10 cellular contexts compared by ENCODE assay signal in the genomic region with DNA sequence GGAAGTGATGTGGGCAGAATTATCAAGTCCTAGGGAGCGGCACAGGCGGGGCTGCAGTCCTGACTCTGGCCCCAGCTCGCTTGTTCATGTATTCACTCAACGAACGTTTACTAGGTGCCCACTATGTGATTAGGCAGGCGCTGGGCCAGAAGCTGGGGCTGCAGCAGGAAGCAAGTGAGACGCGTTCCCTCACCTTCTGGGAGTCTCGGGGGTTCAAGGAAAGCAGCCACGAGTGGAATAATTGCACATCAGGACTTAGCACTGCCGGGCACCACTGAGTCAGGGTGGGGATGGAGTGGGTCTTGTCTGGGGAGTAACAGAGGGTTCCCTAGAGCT. TPM values are rescaled to one million over a fixed set of nuclear protein-coding genes. Genes with fewer than 3 reads are reported as not detected.
DNase-seq lines count a peak whose midpoint lies in the region; ATAC-seq and TF ChIP-seq lines count a peak whose summit lies in the region.
"Had no signal": no experiment of that assay in that cellular context is flagged by ENCODE, and none has a peak within 500 bp of the region (broad histone marks: within the 10 kb centered on the region; RNA-seq: fewer than 3 reads in every experiment).

No MANE protein-coding gene starts in this region.

- no peak overlapping the region for H3K56ac ChIP-seq in IMR-90 (ENCODE audit: extremely low read depth, insufficient read depth, low read length)

- H4K91ac ChIP-seq in IMR-90 (ENCODE audit: insufficient read depth, low read depth, low read length): no peak overlapping the region

- CTCF ChIA-PET in IMR-90 (lab: Yijun Ruan, JAX): interaction anchor here (0.5 kb wide), 1 partner anchor 158 kb away, joined by 3 read pairs; no protein-coding TSS in a partner anchor

- H3K79me1 ChIP-seq in IMR-90 (ENCODE audit: low read depth in 1 of 2, low read length in 2 of 2): no peaks in the 10 kb centered on the region

- no peak for TF ChIP-seq RAD21 in IMR-90 (IDR thresholded peaks at IDR 0.05; ENCODE audit: low read length)

- no peaks in the 10 kb centered on the region for H3K79me2 ChIP-seq in DOHH2 (ENCODE audit: control insufficient read depth, low read length)
- H3K79me2 ChIP-seq in osteoblast (ENCODE audit: insufficient read depth, low read length): no peaks in the 10 kb centered on the region

- H3K4ac ChIP-seq in IMR-90 (ENCODE audit: low read depth, low read length): no peak overlapping the region

- H3K27me3 ChIP-seq in DOHH2 (ENCODE audit: control insufficient read depth, low read length) (peaks cover 9% of the 10 kb centered on the region), IMR-90 (ENCODE audit: control insufficient read depth, insufficient read depth, low read length) (peaks cover 15% of the 10 kb centered on the region), dorsolateral prefrontal cortex (peaks cover 0 to 3% (median 0%) of the 10 kb centered on the region in 45 donors), osteoblast (ENCODE audit: insufficient read depth, low read length) (peaks cover 34% of the 10 kb centered on the region), aorta (ENCODE audit: control insufficient read depth in 1 of 2, insufficient read depth in 2 of 2, low read length in 1 of 2) (no peaks in the 10 kb centered on the region)

- 53% methylated on average over 7 of the region's 11 CpGs; no CpG with 5 or more reads in 1 of the 2 experiments for WGBS in IMR-90 (ENCODE audit: extremely low coverage in 2 of 2, insufficient read length in 1 of 2), 2 experiments
- 31 to 34% methylated on average over 11 of the region's 11 CpGs for WGBS in aorta, 2 donors

- no peaks in the 10 kb centered on the region for H3K36me3 ChIP-seq in DOHH2 (ENCODE audit: control insufficient read depth, low read length)
- H3K36me3 ChIP-seq in IMR-90 (ENCODE audit: control insufficient read depth, insufficient read depth, low read length): no peaks in the 10 kb centered on the region
- no peaks in the 10 kb centered on the region for H3K36me3 ChIP-seq in osteoblast (ENCODE audit: insufficient read depth, low read length)
- no peaks in the 10 kb centered on the region for H3K36me3 ChIP-seq in aorta (ENCODE audit: control insufficient read depth in 1 of 2, insufficient read depth in 2 of 2, low read length in 1 of 2)

- dilution Hi-C loops in IMR-90 (cut with HindIII; ENCODE audit: low sequenced_read_pairs, unreplicated experiment): no loop called here

- H2BK5ac ChIP-seq in IMR-90 (ENCODE audit: low read depth, low read length, poor library complexity, severe bottlenecking): no peak overlapping the region

- TF ChIP-seq POLR2A in IMR-90 (IDR thresholded peaks at IDR 0.05; ENCODE audit: low read depth, low read length): no peak

- H4K8ac ChIP-seq in IMR-90 (ENCODE audit: low read depth in 2 of 2, low read length in 2 of 2): peak overlapping the region in 1 of 2 experiments; percentile 26; a peak in 1 of 4 replicates

- H3K4me2 ChIP-seq in DOHH2 (ENCODE audit: low read length): peak overlapping the region; percentile 80
- H3K4me2 ChIP-seq in IMR-90 (ENCODE audit: low read depth, low read length): no peak overlapping the region; the same call in 1 of the 2 replicates
- peak overlapping the region; percentile 80 for H3K4me2 ChIP-seq in osteoblast (ENCODE audit: insufficient read depth, low read length)

- peaks cover 16% of the 10 kb centered on the region for H3F3A ChIP-seq in DOHH2 (ENCODE audit: control insufficient read depth, insufficient read depth)

- peak overlapping the region; percentile 96 for H2AFZ ChIP-seq in IMR-90 (replicated peaks; ENCODE audit: low read length, poor library complexity)
- H2AFZ ChIP-seq in osteoblast (ENCODE audit: low read length): peak overlapping the region; percentile 83

- no peaks in the 10 kb centered on the region for H3K9me1 ChIP-seq in IMR-90 (ENCODE audit: insufficient read depth, low read length)

- intact Hi-C loops in IMR-90 (cut with micrococcal nuclease): loop anchor here (5.0 kb wide), 1 partner anchor 38 kb away; a partner anchor contains a TSS
- intact Hi-C loops in dorsolateral prefrontal cortex (cut with DNase I): no loop called here
- intact Hi-C loops in aorta (cut with DNase I): loop anchor here in 1 of 2 donors (5.0 kb wide), 1 partner anchor 68 kb away; no protein-coding TSS in a partner anchor

- peak overlapping the region; percentile 69 for H2AK9ac ChIP-seq in IMR-90 (replicated peaks; ENCODE audit: low read depth, low read length, poor library complexity)

- H2BK120ac ChIP-seq in IMR-90 (ENCODE audit: low read depth, low read length): no peak overlapping the region

- BruUV-seq in IMR-90 (replicated peaks; lab: Mats Ljungman, UMichigan): no TSS peak

- POLR2A ChIA-PET in IMR-90 (lab: Charles Lee; ENCODE audit: unreplicated experiment): interaction anchor here (0.8 kb wide), 1 partner anchor 154 kb away, joined by 3 read pairs; no protein-coding TSS in a partner anchor

- no peak for ATAC-seq in IMR-90 (ENCODE audit: low read depth)
- ATAC-seq in activated CD4-positive, CD25-positive, alpha-beta regulatory T cell treated with anti-CD3 and anti-CD28 coated beads, Interleukin-2, amount 50 U/mL, for 24 hours: no peak
- ATAC-seq in aorta (ENCODE audit: low FRiP score): no peak

- H3K4me1 ChIP-seq in DOHH2 (ENCODE audit: control insufficient read depth, low read length) (peaks cover 32% of the 10 kb centered on the region), IMR-90 (ENCODE audit: control insufficient read depth, insufficient read depth, low read length) (no peaks in the 10 kb centered on the region), osteoblast (ENCODE audit: insufficient read depth, low read length) (no peaks in the 10 kb centered on the region), aorta (ENCODE audit: control insufficient read depth in 1 of 2, insufficient read depth in 2 of 2, low read length in 2 of 2) (no peaks in the 10 kb centered on the region)

- H3K9me3 ChIP-seq in DOHH2 (ENCODE audit: control insufficient read depth, insufficient read depth, low read length): no peaks in the 10 kb centered on the region
- H3K9me3 ChIP-seq in IMR-90 (ENCODE audit: control insufficient read depth, insufficient read depth, low read length): no peaks in the 10 kb centered on the region
- no peaks in the 10 kb centered on the region for H3K9me3 ChIP-seq in osteoblast (ENCODE audit: low read depth, low read length)
- no peaks in the 10 kb centered on the region for H3K9me3 ChIP-seq in aorta (ENCODE audit: control insufficient read depth, low read length)

- H2BK15ac ChIP-seq in IMR-90 (ENCODE audit: low read depth, low read length): no peak overlapping the region

- H4K20me1 ChIP-seq in DOHH2 (ENCODE audit: control insufficient read depth, insufficient read depth, low read depth, low read length) (peaks cover 2% of the 10 kb centered on the region; the same call in 1 of the 2 replicates), IMR-90 (ENCODE audit: insufficient read depth, low read length) (no peaks in the 10 kb centered on the region), osteoblast (ENCODE audit: insufficient read depth, low read length) (peaks cover 3% of the 10 kb centered on the region)

- no peak overlapping the region for H3K9ac ChIP-seq in IMR-90 (ENCODE audit: low read depth, low read length)

- H3K9me2 ChIP-seq in DOHH2 (replicated peaks; ENCODE audit: control insufficient read depth, low read length): no peaks in the 10 kb centered on the region

- TF ChIP-seq CTCF in DOHH2 (IDR thresholded peaks at IDR 0.05; ENCODE audit: low read depth, low read length, poor library complexity, severe bottlenecking): no peak
- no peak for TF ChIP-seq CTCF in IMR-90 (conservative IDR thresholded peaks at IDR 0.05; ENCODE audit: low read depth, low read length)
- TF ChIP-seq CTCF in dorsolateral prefrontal cortex (IDR thresholded peaks at IDR 0.05 in 54 of 56, conservative IDR thresholded peaks at IDR 0.05 in 2 of 56; ENCODE audit: low read depth in 1 of 56, partially characterized antibody in 56 of 56): peak in 1 of 56 donors; percentile 4
- no peak for TF ChIP-seq CTCF in osteoblast (IDR thresholded peaks at IDR 0.05; ENCODE audit: extremely low read depth, low read depth, low read length)

- H2BK20ac ChIP-seq in IMR-90 (ENCODE audit: low read depth, low read length): no peak overlapping the region

- no peak overlapping the region for H3K14ac ChIP-seq in IMR-90 (replicated peaks; ENCODE audit: low read depth, low read length)

- DNase-seq in IMR-90: no peak
- no peak for DNase-seq in dorsolateral prefrontal cortex
- DNase-seq in osteoblast (ENCODE audit: insufficient read length, low spot score, missing footprints): no peak
- no peak for DNase-seq in stimulated activated CD4-positive, alpha-beta T cell treated with anti-CD3 and anti-CD28 coated beads, Interleukin-2, amount 100 ng/mL, for 48 hours
- DNase-seq in aorta: no peak
- DNase-seq in NCI-H1417 treated with DMSO at 0.1 percent for 48 hours (lab: John Stamatoyannopoulos, UW): no peak

- in situ Hi-C loops in IMR-90 (cut with MboI; ENCODE audit: low sequenced_read_pairs): no loop called here

- H4K5ac ChIP-seq in IMR-90 (ENCODE audit: low read depth, low read length): no peak overlapping the region

- H3K27ac ChIP-seq in DOHH2 (ENCODE audit: low read depth, low read length) (no peak overlapping the region), IMR-90 (ENCODE audit: insufficient read depth, low read length) (no peak overlapping the region), dorsolateral prefrontal cortex (peak overlapping the region in 57 of 59 donors; percentile 36 to 97 (median 90)), osteoblast (ENCODE audit: low read depth, low read length) (no peak overlapping the region), aorta (ENCODE audit: low read depth in 1 of 2, low read length in 2 of 2) (no peak overlapping the region)

- no peak overlapping the region for H2AK5ac ChIP-seq in IMR-90 (ENCODE audit: low read depth, low read length)

- no peak overlapping the region for H3K23ac ChIP-seq in IMR-90 (ENCODE audit: low read depth, low read length)

- no peak overlapping the region for H3K18ac ChIP-seq in IMR-90 (ENCODE audit: low read depth, low read length)

- H3K4me3 ChIP-seq in DOHH2 (ENCODE audit: low read length) (peak overlapping the region; percentile 87), IMR-90 (ENCODE audit: insufficient read depth, low read depth, low read length) (no peak overlapping the region), dorsolateral prefrontal cortex (peak overlapping the region; percentile 52 to 87 (median 77)), osteoblast (ENCODE audit: insufficient read depth, low read length) (peak overlapping the region; percentile 73), aorta (ENCODE audit: low read length in 2 of 2) (no peak overlapping the region)

RNA-seq across cellular contexts. Expression of a gene that starts 2.5 kb away (rescaled TPM):
- total RNA-seq in IMR-90 (2012; rRNA removed) (0.18 TPM in 1 of 2 replicates, not detected in the other), dorsolateral prefrontal cortex (100 to 1,000 TPM in 62 of 120 experiments, 10 to 100 TPM in 58; 47.3 to 143 (median 101) TPM), osteoblast (not detected in 2 replicates), aorta (1 to 10 TPM in 1 of 2 donors, under 1 TPM in 1; 0.71 to 4.2 TPM)
- polyA plus RNA-seq in IMR-90 (2012; rRNA removed) (0.60 and 0.87 TPM in 2 replicates), aorta (1 to 10 TPM in 1 of 2 donors, under 1 TPM in 1; 0.51 to 1.3 TPM)
- polyA plus RNA-seq in IMR-90 (2012; cell fraction: cytosol; rRNA removed): 0.70 and 0.79 TPM in 2 replicates
- polyA plus RNA-seq in IMR-90 (2012; cell fraction: nucleus; rRNA removed; ENCODE audit: low replicate concordance): 2.9 and 5.0 TPM in 2 replicates
- total RNA-seq: dermis blood vessel endothelial cell had no signal

RNA-seq across cellular contexts. Expression of a gene that starts 37.9 kb away (rescaled TPM):
- total RNA-seq in IMR-90 (2012; rRNA removed) (not detected in 2 replicates), dorsolateral prefrontal cortex (1 to 10 TPM in 61 of 120 experiments, under 1 TPM in 35, not detected in 24; 0.38 to 4.8 (median 1.2) TPM), osteoblast (under 0.01 TPM in 1 of 2 replicates, not detected in the other), aorta (not detected)
- polyA plus RNA-seq in IMR-90 (2012; rRNA removed) (0.09 TPM in 1 of 2 replicates, not detected in the other), aorta (1 to 10 TPM in 1 of 2 donors, not detected in 1; 2.1 TPM)
- 0.08 TPM in 1 of 2 replicates, not detected in the other for polyA plus RNA-seq in IMR-90 (2012; cell fraction: cytosol; rRNA removed)
- polyA plus RNA-seq in IMR-90 (2012; cell fraction: nucleus; rRNA removed; ENCODE audit: low replicate concordance): 0.13 and 0.23 TPM in 2 replicates
- total RNA-seq: dermis blood vessel endothelial cell, T-cell had no signal

RNA-seq across cellular contexts. Expression of a gene that starts 44.9 kb away (rescaled TPM):
- total RNA-seq in IMR-90 (2012; rRNA removed) (35.8 and 38.3 TPM in 2 replicates), dorsolateral prefrontal cortex (10 to 100 TPM; 40.0 to 85.5 (median 64.9) TPM), osteoblast (63.6 and 66.2 TPM in 2 replicates), aorta (10 to 100 TPM; 56.8 to 61.2 TPM)
- polyA plus RNA-seq in IMR-90 (2012; rRNA removed) (56.1 and 62.0 TPM in 2 replicates), aorta (10 to 100 TPM; 32.7 to 76.6 TPM)
- polyA plus RNA-seq in IMR-90 (2012; cell fraction: cytosol; rRNA removed): 49.6 and 59.9 TPM in 2 replicates
- polyA plus RNA-seq in IMR-90 (2012; cell fraction: nucleus; rRNA removed; ENCODE audit: low replicate concordance): 149 and 158 TPM in 2 replicates

RNA-seq across cellular contexts. Expression of a gene that starts 58.7 kb away (rescaled TPM):
- total RNA-seq in IMR-90 (2012; rRNA removed) (under 0.01 and 0.18 TPM in 2 replicates), dorsolateral prefrontal cortex (1 to 10 TPM; 1.2 to 5.3 (median 2.1) TPM), osteoblast (0.59 and 0.72 TPM in 2 replicates), aorta (1 to 10 TPM; 1.1 TPM)
- polyA plus RNA-seq in IMR-90 (2012; rRNA removed) (0.34 and 0.39 TPM in 2 replicates), aorta (under 1 TPM in 1 of 2 donors, not detected in 1; 0.36 TPM)
- polyA plus RNA-seq in IMR-90 (2012; cell fraction: cytosol; rRNA removed): 0.11 and 0.29 TPM in 2 replicates
- 2.0 and 4.1 TPM in 2 replicates for polyA plus RNA-seq in IMR-90 (2012; cell fraction: nucleus; rRNA removed; ENCODE audit: low replicate concordance)

Comparison
In these comparisons a context has a peak if more than half of its experiments do, and no peak if none do; other contexts are left out.
1. H3K27ac ChIP-seq: peak in dorsolateral prefrontal cortex (57 of 59); none in DOHH2 (single experiment), IMR-90 (single experiment), osteoblast (single experiment) and aorta (0 of 2).
2. H3K4me3 ChIP-seq: peak in DOHH2 (single experiment), dorsolateral prefrontal cortex (59 of 59) and osteoblast (single experiment); none in IMR-90 (single experiment) and aorta (0 of 2).
3. RNA of a gene that starts 2.5 kb away (total RNA-seq): 47.3 to 143 TPM in dorsolateral prefrontal cortex; 0.71 to 4.2 TPM in aorta, 0.18 TPM in IMR-90 and not detected in osteoblast; every median in the first group is over 4 times any median in the second.